Comparison of ENCODE assay signal across 1 cellular context in the genomic region with DNA sequence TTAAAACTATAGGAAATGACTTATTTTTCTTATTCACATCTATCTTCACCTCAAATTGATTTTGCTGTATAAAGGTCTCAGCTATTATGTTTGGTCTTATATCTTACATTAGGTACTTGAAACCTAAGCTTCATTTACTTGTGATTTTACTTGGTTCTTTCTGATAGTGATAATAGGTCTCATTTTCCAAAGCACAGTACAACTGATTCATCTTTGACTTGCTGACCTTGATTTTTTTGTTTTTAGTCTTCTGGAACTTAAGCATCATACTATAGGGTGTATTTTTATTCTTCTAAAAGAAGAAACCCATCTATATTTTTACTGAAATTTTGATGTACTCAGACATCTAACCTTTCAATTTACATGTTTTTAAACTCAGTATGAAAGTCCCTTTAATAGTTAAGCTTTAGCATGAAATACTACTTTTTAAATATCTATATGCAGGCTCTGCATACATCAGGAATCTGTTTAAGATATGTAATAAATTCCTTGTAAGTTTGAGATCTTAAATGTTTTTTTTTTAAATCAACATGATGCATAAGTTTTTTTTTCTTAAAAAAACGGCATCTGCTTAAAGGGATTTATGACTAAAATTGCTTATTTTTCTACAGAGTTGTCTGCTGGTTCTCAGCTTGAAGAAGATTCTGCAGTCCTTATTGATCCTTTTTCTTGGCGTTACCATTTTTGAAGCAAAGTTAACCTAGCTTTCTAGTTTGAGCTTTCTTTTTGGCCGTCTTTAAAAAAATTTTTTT.
TF ChIP-seq lines count a peak whose summit lies in the region.

No MANE protein-coding gene starts in this region.

TF ChIP-seq in WTC11, 78 proteins besides CTCF, POLR2A, EP300 and RAD21 (continued from another document):
- TF ChIP-seq, protein P1, sequence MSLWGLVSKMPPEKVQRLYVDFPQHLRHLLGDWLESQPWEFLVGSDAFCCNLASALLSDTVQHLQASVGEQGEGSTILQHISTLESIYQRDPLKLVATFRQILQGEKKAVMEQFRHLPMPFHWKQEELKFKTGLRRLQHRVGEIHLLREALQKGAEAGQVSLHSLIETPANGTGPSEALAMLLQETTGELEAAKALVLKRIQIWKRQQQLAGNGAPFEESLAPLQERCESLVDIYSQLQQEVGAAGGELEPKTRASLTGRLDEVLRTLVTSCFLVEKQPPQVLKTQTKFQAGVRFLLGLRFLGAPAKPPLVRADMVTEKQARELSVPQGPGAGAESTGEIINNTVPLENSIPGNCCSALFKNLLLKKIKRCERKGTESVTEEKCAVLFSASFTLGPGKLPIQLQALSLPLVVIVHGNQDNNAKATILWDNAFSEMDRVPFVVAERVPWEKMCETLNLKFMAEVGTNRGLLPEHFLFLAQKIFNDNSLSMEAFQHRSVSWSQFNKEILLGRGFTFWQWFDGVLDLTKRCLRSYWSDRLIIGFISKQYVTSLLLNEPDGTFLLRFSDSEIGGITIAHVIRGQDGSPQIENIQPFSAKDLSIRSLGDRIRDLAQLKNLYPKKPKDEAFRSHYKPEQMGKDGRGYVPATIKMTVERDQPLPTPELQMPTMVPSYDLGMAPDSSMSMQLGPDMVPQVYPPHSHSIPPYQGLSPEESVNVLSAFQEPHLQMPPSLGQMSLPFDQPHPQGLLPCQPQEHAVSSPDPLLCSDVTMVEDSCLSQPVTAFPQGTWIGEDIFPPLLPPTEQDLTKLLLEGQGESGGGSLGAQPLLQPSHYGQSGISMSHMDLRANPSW (CRISPR knock-in tag; conservative IDR thresholded peaks at IDR 0.05; ENCODE audit: low read depth): no peak
- TF ChIP-seq TCF7 (CRISPR knock-in tag; IDR thresholded peaks at IDR 0.05; ENCODE audit: low read depth) (no peak), ZNF396 (CRISPR knock-in tag; IDR thresholded peaks at IDR 0.05; ENCODE audit: borderline replicate concordance) (no peak), FOXP1 (CRISPR knock-in tag; IDR thresholded peaks at IDR 0.05; ENCODE audit: borderline replicate concordance) (no peak), ZNF671 (CRISPR knock-in tag; IDR thresholded peaks at IDR 0.05) (no peak), ZBTB21 (CRISPR knock-in tag; IDR thresholded peaks at IDR 0.05; ENCODE audit: borderline replicate concordance) (no peak), GTF2I (CRISPR knock-in tag; conservative IDR thresholded peaks at IDR 0.05) (no peak), SMAD3 (CRISPR knock-in tag; IDR thresholded peaks at IDR 0.05; ENCODE audit: borderline replicate concordance) (no peak), TEAD1 (CRISPR knock-in tag; IDR thresholded peaks at IDR 0.05) (no peak), SOX15 (CRISPR knock-in tag; IDR thresholded peaks at IDR 0.05) (no peak)
- TF ChIP-seq, protein P2, sequence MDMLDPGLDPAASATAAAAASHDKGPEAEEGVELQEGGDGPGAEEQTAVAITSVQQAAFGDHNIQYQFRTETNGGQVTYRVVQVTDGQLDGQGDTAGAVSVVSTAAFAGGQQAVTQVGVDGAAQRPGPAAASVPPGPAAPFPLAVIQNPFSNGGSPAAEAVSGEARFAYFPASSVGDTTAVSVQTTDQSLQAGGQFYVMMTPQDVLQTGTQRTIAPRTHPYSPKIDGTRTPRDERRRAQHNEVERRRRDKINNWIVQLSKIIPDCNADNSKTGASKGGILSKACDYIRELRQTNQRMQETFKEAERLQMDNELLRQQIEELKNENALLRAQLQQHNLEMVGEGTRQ (CRISPR knock-in tag; IDR thresholded peaks at IDR 0.05): no peak
- TF ChIP-seq, protein P3, sequence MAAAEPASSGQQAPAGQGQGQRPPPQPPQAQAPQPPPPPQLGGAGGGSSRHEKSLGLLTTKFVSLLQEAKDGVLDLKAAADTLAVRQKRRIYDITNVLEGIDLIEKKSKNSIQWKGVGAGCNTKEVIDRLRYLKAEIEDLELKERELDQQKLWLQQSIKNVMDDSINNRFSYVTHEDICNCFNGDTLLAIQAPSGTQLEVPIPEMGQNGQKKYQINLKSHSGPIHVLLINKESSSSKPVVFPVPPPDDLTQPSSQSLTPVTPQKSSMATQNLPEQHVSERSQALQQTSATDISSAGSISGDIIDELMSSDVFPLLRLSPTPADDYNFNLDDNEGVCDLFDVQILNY (CRISPR knock-in tag; IDR thresholded peaks at IDR 0.05): no peak
- TF ChIP-seq, protein P4, sequence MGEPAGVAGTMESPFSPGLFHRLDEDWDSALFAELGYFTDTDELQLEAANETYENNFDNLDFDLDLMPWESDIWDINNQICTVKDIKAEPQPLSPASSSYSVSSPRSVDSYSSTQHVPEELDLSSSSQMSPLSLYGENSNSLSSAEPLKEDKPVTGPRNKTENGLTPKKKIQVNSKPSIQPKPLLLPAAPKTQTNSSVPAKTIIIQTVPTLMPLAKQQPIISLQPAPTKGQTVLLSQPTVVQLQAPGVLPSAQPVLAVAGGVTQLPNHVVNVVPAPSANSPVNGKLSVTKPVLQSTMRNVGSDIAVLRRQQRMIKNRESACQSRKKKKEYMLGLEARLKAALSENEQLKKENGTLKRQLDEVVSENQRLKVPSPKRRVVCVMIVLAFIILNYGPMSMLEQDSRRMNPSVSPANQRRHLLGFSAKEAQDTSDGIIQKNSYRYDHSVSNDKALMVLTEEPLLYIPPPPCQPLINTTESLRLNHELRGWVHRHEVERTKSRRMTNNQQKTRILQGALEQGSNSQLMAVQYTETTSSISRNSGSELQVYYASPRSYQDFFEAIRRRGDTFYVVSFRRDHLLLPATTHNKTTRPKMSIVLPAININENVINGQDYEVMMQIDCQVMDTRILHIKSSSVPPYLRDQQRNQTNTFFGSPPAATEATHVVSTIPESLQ (CRISPR knock-in tag; IDR thresholded peaks at IDR 0.05): no peak
